Comparison of ENCODE assay signal across 8 cellular contexts in genomic region chr13:21124853-21125252, GRCh38. TPM values are rescaled to one million over a fixed set of nuclear protein-coding genes. Genes with fewer than 3 reads are reported as not detected.
DNase-seq lines count a peak whose midpoint lies in the region; ATAC-seq, FAIRE-seq and TF ChIP-seq lines count a peak whose summit lies in the region.

No MANE protein-coding gene starts in this region.

- H3K9me2 ChIP-seq in Karpas-422 (replicated peaks; ENCODE audit: insufficient read depth, low read length) = no peaks in the 10 kb centered on the region

- H3K9ac ChIP-seq in Karpas-422 (ENCODE audit: low read length) = no peak overlapping the region

- TF ChIP-seq CTCF in AG10803 (conservative IDR thresholded peaks at IDR 0.05; ENCODE audit: low read length) = no peak
- no peak for TF ChIP-seq CTCF in foreskin keratinocyte (conservative IDR thresholded peaks at IDR 0.05)
- no peak for TF ChIP-seq CTCF in GM10248 (IDR thresholded peaks at IDR 0.05; ENCODE audit: control extremely low read depth, extremely low read depth, low read depth, missing control alignments)

- no peaks in the 10 kb centered on the region for H4K20me1 ChIP-seq in Karpas-422 (ENCODE audit: insufficient read depth, low read depth, low read length)

- no peak for FAIRE-seq in frontal cortex (lab: Jason Lieb, UNC)

- no peaks in the 10 kb centered on the region for H3K4me1 ChIP-seq in Karpas-422 (ENCODE audit: low read length)
- no peaks in the 10 kb centered on the region for H3K4me1 ChIP-seq in foreskin keratinocyte

- H3K27ac ChIP-seq in Karpas-422 (ENCODE audit: low read length) = no peak overlapping the region
- H3K27ac ChIP-seq in foreskin keratinocyte = no peak overlapping the region

- ATAC-seq in foreskin keratinocyte = peak; percentile 41
- ATAC-seq in GM19397 (IDR thresholded peaks at IDR 0.05; ENCODE audit: unreplicated experiment) = no peak

- H3K36me3 ChIP-seq in Karpas-422 (ENCODE audit: insufficient read depth, low read length) = no peaks in the 10 kb centered on the region

- no peak overlapping the region for H3K4me3 ChIP-seq in AG10803 (ENCODE audit: low read length)
- H3K4me3 ChIP-seq in Karpas-422 (ENCODE audit: low read length) = no peak overlapping the region

- H3K27me3 ChIP-seq in Karpas-422 (ENCODE audit: low read length) (no peaks in the 10 kb centered on the region), foreskin keratinocyte (no peaks in the 10 kb centered on the region)

- CTCF ChIA-PET in GM10248 (lab: Yijun Ruan, JAX) = interaction anchor here (0.9 kb wide), 1 partner anchor 13 kb away, joined by 3 read pairs; no protein-coding TSS in a partner anchor

- H3K79me2 ChIP-seq in Karpas-422 (ENCODE audit: low read length) = no peaks in the 10 kb centered on the region

- H3K9me3 ChIP-seq in Karpas-422 (ENCODE audit: low read length) = no peaks in the 10 kb centered on the region

- H3K4me2 ChIP-seq in Karpas-422 (ENCODE audit: low read depth, low read length, poor library complexity, severe bottlenecking) = no peak overlapping the region

- POLR2A ChIA-PET in GM10248 (lab: Yijun Ruan, JAX) = no interaction called here

- DNase-seq in AG10803 (ENCODE audit: low read depth) (peak; percentile 39), Karpas-422 (peak; percentile 40), RPMI7951 (ENCODE audit: low read depth) (peak; percentile 60), foreskin keratinocyte (peak in 1 of 2 donors; percentile 37), GM10248 (ENCODE audit: extremely low spot score) (no peak), frontal cortex (ENCODE audit: low spot score in 2 of 2) (no peak)
- no peak for DNase-seq in activated effector memory CD4-positive, alpha-beta T cell treated with anti-CD3 and anti-CD28 coated beads, Interleukin-2, amount 50 U/mL, for 16 hours

- no peak overlapping the region for H2AFZ ChIP-seq in Karpas-422 (ENCODE audit: low read length)

RNA-seq across cellular contexts. Expression of gene SAP18, which starts 15.1 kb away (rescaled TPM):
- total RNA-seq in Karpas-422 (2014; rRNA removed; shearing (Covaris generic); ENCODE audit: low replicate concordance) = 85.4 and 112 TPM in 2 replicates
- total RNA-seq in RPMI7951 (2014; rRNA removed; shearing (Covaris generic)) = 74.6 and 77.4 TPM in 2 replicates
- 83.2 and 96.2 TPM in 2 replicates for total RNA-seq in foreskin keratinocyte
- 199 and 211 TPM in 2 replicates for polyA plus RNA-seq in foreskin keratinocyte
- total RNA-seq in frontal cortex = 46.1 TPM

RNA-seq across cellular contexts. Expression of gene SKA3, which starts 51.5 kb away (rescaled TPM):
- 6.3 and 34.2 TPM in 2 replicates for total RNA-seq in Karpas-422 (2014; rRNA removed; shearing (Covaris generic); ENCODE audit: low replicate concordance)
- 29.7 and 40.3 TPM in 2 replicates for total RNA-seq in RPMI7951 (2014; rRNA removed; shearing (Covaris generic))
- total RNA-seq in foreskin keratinocyte (23.4 and 27.2 TPM in 2 replicates), frontal cortex (16.3 TPM)
- polyA plus RNA-seq in foreskin keratinocyte = 14.4 and 19.0 TPM in 2 replicates

RNA-seq across cellular contexts. Expression of gene MRPL57, which starts 51.6 kb away (rescaled TPM):
- total RNA-seq in Karpas-422 (2014; rRNA removed; shearing (Covaris generic); ENCODE audit: low replicate concordance) = 31.8 and 35.2 TPM in 2 replicates
- 20.1 and 32.7 TPM in 2 replicates for total RNA-seq in RPMI7951 (2014; rRNA removed; shearing (Covaris generic))
- 18.7 and 21.8 TPM in 2 replicates for total RNA-seq in foreskin keratinocyte
- 24.2 and 25.4 TPM in 2 replicates for polyA plus RNA-seq in foreskin keratinocyte
- 19.2 TPM for total RNA-seq in frontal cortex

Comparison
In these comparisons a context has a peak if more than half of its experiments do, and no peak if none do; other contexts are left out.
1. DNase-seq: peak in AG10803 (single experiment), Karpas-422 (single experiment) and RPMI7951 (single experiment); none in GM10248 (single experiment), activated effector memory CD4-positive, alpha-beta T cell treated with anti-CD3 and anti-CD28 coated beads, Interleukin-2, amount 50 U/mL, for 16 hours (single experiment) and frontal cortex (0 of 2).